In the genomic region with DNA sequence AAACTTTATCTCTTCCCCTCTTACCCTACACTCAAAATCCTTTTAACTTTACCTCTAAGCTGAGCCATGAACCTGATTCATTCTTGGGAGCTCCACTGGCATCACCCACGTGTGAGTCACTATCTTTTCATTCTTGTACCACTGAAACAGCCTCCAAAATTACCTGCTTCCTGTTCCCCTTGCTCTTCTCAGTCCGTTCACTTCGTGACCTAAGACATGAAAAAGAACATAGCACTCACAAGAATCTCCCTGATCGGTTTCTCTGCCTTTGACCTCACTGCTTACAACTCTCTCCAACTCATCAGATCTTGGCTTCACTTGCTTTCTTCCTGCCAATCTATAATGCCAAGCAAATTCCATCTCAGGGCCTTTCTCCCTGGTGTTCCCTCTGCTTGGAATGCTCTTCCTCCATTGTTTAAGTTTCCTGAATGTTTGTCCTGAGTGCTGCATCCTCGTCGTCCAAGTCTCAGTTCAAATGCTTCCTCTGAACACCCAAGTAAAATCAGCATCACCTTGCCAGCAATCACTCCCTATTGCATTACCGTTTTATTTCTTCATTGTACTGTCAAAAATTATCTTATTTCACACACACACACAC, we compare ENCODE assay signal across 8 cellular contexts. TPM values are rescaled to one million over a fixed set of nuclear protein-coding genes. Genes with fewer than 3 reads are reported as not detected.
A peak's percentile ranks its signal among the peaks of the same experiment; 100 is the strongest.
DNase-seq lines count a peak whose midpoint lies in the region; ATAC-seq and TF ChIP-seq lines count a peak whose summit lies in the region.

No MANE protein-coding gene starts in this region.

- no peak for TF ChIP-seq POLR2A in HCT116 (IDR thresholded peaks at IDR 0.05; ENCODE audit: borderline replicate concordance, extremely low read depth, insufficient read depth, insufficient read length)
- TF ChIP-seq POLR2A in testis (IDR thresholded peaks at IDR 0.05): no peak

- no peaks in the 10 kb centered on the region for H3K27me3 Mint-ChIP-seq in T-helper 1 cell treated with Interleukin-12 subunit alpha and Interleukin-12 subunit beta and Interleukin-4 antibody, amounts not matched to agents 30 μg/mL and 1 μg/mL, for 36 hours (ENCODE audit: low read depth)

- DNase-seq in EH (ENCODE audit: low read depth) (peak; percentile 66), HCT116 (ENCODE audit: low read depth, low spot score) (peak; percentile 62), foreskin fibroblast (peak; percentile 74 to 78), OCI-M1 (lab: John Stamatoyannopoulos, UW) (no peak), HuH-7.5 (ENCODE audit: low spot score) (no peak), amygdala (lab: John Stamatoyannopoulos, UW) (no peak), testis (no peak)

- 61 to 75% methylated on average over 7 of the region's 7 CpGs for WGBS in testis, 2 donors

- peak overlapping the region; percentile 62 for H3K4me2 ChIP-seq in HCT116 (ENCODE audit: low read length)

- H3K79me2 ChIP-seq in HCT116 (ENCODE audit: insufficient read depth, low read length): 0 out of 2 replicates have a peak, but pooled peaks cover 2% of the 10 kb centered on the region

- peak; percentile 64 for ATAC-seq in HCT116

- peak overlapping the region; percentile 19 for H3K9ac ChIP-seq in HCT116 (ENCODE audit: low read length)

- no peak for TF ChIP-seq CTCF in HCT116 (IDR thresholded peaks at IDR 0.05 in 2 of 3, conservative IDR thresholded peaks at IDR 0.05 in 1 of 3; ENCODE audit: borderline replicate concordance in 1 of 3, insufficient read depth in 1 of 3, low read depth in 2 of 3, low read length in 2 of 3)
- no peak for TF ChIP-seq CTCF in foreskin fibroblast (IDR thresholded peaks at IDR 0.05; ENCODE audit: low read depth, low read length)
- no peak for TF ChIP-seq CTCF in testis (IDR thresholded peaks at IDR 0.05)

- TF ChIP-seq RAD21 in HCT116 (IDR thresholded peaks at IDR 0.05; ENCODE audit: low read depth): no peak

- no peaks in the 10 kb centered on the region for H3K9me2 ChIP-seq in HCT116 (ENCODE audit: insufficient read depth)

- H3K4me1 ChIP-seq in HCT116 (ENCODE audit: control insufficient read depth in 1 of 2, insufficient read depth in 2 of 2, low read length in 2 of 2): peaks cover 27 to 50% of the 10 kb centered on the region in 2 experiments
- no peaks in the 10 kb centered on the region for H3K4me1 ChIP-seq in testis

- BruUV-seq in HCT116 (replicated peaks; lab: Mats Ljungman, UMichigan): TSS peak; percentile 76

- RAD21 ChIA-PET in HCT116 (lab: Charles Lee; ENCODE audit: low non-redundant PET in 1 of 2, low total read pairs in 2 of 2, uncharacterized antibody in 2 of 2, unreplicated experiment in 2 of 2): no interaction called here

- POLR2A ChIA-PET in HCT116 (lab: Charles Lee): no interaction called here

- no peaks in the 10 kb centered on the region for H3K9me3 ChIP-seq in HCT116 (ENCODE audit: control insufficient read depth in 1 of 2, insufficient read depth in 1 of 2, low read depth in 1 of 2, low read length in 2 of 2)
- H3K9me3 ChIP-seq in testis: no peaks in the 10 kb centered on the region

- no peaks in the 10 kb centered on the region; the same call in 1 of the 2 replicates for H4K20me1 ChIP-seq in HCT116 (ENCODE audit: insufficient read depth)

- H3K4me3 Mint-ChIP-seq in T-helper 1 cell treated with Interleukin-12 subunit alpha and Interleukin-12 subunit beta and Interleukin-4 antibody, amounts not matched to agents 30 μg/mL and 1 μg/mL, for 36 hours: no peak overlapping the region

- H2AFZ ChIP-seq in HCT116 (ENCODE audit: low read depth, low read length, poor library complexity, severe bottlenecking): no peak overlapping the region

- H3K4me3 ChIP-seq in HCT116 (replicated peaks in 1 of 2; ENCODE audit: low read depth in 1 of 2, low read length in 2 of 2) (peak overlapping the region in 1 of 2 experiments; percentile 9; a peak in 1 of 4 replicates), foreskin fibroblast (ENCODE audit: low read depth in 1 of 2, low read length in 2 of 2) (no peak overlapping the region), testis (no peak overlapping the region)

- intact Hi-C loops in HCT116 (cut with micrococcal nuclease): loop anchor here (5.0 to 10.0 kb wide), 3 partner anchors 157 to 1098 kb away; partner anchors contain the start of genes CAPS2 and GLIPR1L1
- intact Hi-C loops in testis (cut with DNase I; ENCODE audit: low total_unique reads): no loop called here

- H3K36me3 Mint-ChIP-seq in T-helper 1 cell treated with Interleukin-12 subunit alpha and Interleukin-12 subunit beta and Interleukin-4 antibody, amounts not matched to agents 30 μg/mL and 1 μg/mL, for 36 hours (ENCODE audit: low read depth): peaks cover 10% of the 10 kb centered on the region

- H3K9me3 Mint-ChIP-seq in T-helper 1 cell treated with Interleukin-12 subunit alpha and Interleukin-12 subunit beta and Interleukin-4 antibody, amounts not matched to agents 30 μg/mL and 1 μg/mL, for 36 hours: no peaks in the 10 kb centered on the region

- H3K4me1 Mint-ChIP-seq in T-helper 1 cell treated with Interleukin-12 subunit alpha and Interleukin-12 subunit beta and Interleukin-4 antibody, amounts not matched to agents 30 μg/mL and 1 μg/mL, for 36 hours (ENCODE audit: low read depth): peaks cover 19% of the 10 kb centered on the region

- peak overlapping the region; percentile 12 for H3K27ac Mint-ChIP-seq in T-helper 1 cell treated with Interleukin-12 subunit alpha and Interleukin-12 subunit beta and Interleukin-4 antibody, amounts not matched to agents 30 μg/mL and 1 μg/mL, for 36 hours

- peak overlapping the region; percentile 82 for H3K27ac ChIP-seq in HCT116 (ENCODE audit: low read depth, low read length)
- H3K27ac ChIP-seq in testis: no peak overlapping the region

- H3K27me3 ChIP-seq in HCT116 (ENCODE audit: insufficient read depth, low read length) (no peaks in the 10 kb centered on the region), testis (no peaks in the 10 kb centered on the region)

- H3K36me3 ChIP-seq in HCT116 (ENCODE audit: control insufficient read depth in 1 of 2, insufficient read depth in 2 of 2, low read length in 2 of 2) (no peaks in the 10 kb centered on the region; a peak in 1 of 4 replicates), testis (ENCODE audit: low read depth, missing control alignments) (no peaks in the 10 kb centered on the region)

- CTCF ChIA-PET in HCT116 (lab: Charles Lee): no interaction called here

TF ChIP-seq in HCT116, 20 proteins besides CTCF, POLR2A, EP300 and RAD21:
- TF ChIP-seq YY1 (IDR thresholded peaks at IDR 0.05; ENCODE audit: extremely low read depth, insufficient replicate concordance, low read depth, low read length) (peak; percentile 27), POLR2AphosphoS5 (IDR thresholded peaks at IDR 0.05; ENCODE audit: low read depth, low read length) (peak; percentile 50; the same call in 1 of the 2 replicates), TCF7L2 (IDR thresholded peaks at IDR 0.05; ENCODE audit: borderline replicate concordance, extremely low read depth, insufficient read depth, insufficient read length) (peak; percentile 16), ELF1 (IDR thresholded peaks at IDR 0.05; ENCODE audit: borderline replicate concordance, low read depth) (no peak), FOSL1 (IDR thresholded peaks at IDR 0.05; ENCODE audit: low read depth) (peak; percentile 75), EZH2 (IDR thresholded peaks at IDR 0.05) (no peak), CBX3 (IDR thresholded peaks at IDR 0.05; ENCODE audit: low read depth) (peak; percentile 86), SP1 (IDR thresholded peaks at IDR 0.05; ENCODE audit: low read depth) (peak; percentile 77), SRF (IDR thresholded peaks at IDR 0.05; ENCODE audit: low read depth) (no peak), CEBPB (IDR thresholded peaks at IDR 0.05; ENCODE audit: low read depth) (0 out of 2 replicates have a peak, but pooled peaks have one; percentile 35), EZH2phosphoT487 (IDR thresholded peaks at IDR 0.05; ENCODE audit: borderline replicate concordance) (no peak), JUND (IDR thresholded peaks at IDR 0.05) (peak; percentile 79), EGR1 (IDR thresholded peaks at IDR 0.05; ENCODE audit: low read depth) (peak; percentile 62)
- TF ChIP-seq, protein P1, sequence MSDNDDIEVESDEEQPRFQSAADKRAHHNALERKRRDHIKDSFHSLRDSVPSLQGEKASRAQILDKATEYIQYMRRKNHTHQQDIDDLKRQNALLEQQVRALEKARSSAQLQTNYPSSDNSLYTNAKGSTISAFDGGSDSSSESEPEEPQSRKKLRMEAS (IDR thresholded peaks at IDR 0.05): peak; percentile 55; the same call in 1 of the 2 replicates
TF ChIP-seq in HCT116: peak in this region for 10.

RNA-seq across cellular contexts. Expression of gene GLIPR1, which starts 9.2 kb away (rescaled TPM):
- total RNA-seq in HCT116 (2021; ENCODE audit: unreplicated experiment): 0.39 TPM
- 0.88 and 0.92 TPM in 2 replicates for polyA plus RNA-seq in HCT116 (2012)
- total RNA-seq in testis: 1 to 10 TPM; 3.5 to 4.3 TPM
- polyA plus RNA-seq in testis (ENCODE audit: insufficient read depth, low read depth, low replicate concordance): 11.8 TPM

RNA-seq across cellular contexts. Expression of gene KRR1, which starts 21.7 kb away (rescaled TPM):
- total RNA-seq in HCT116 (2021; ENCODE audit: unreplicated experiment) (192 TPM), testis (10 to 100 TPM; 37.5 to 38.8 TPM)
- polyA plus RNA-seq in HCT116 (2012): 64.7 and 79.9 TPM in 2 replicates
- polyA plus RNA-seq in testis (ENCODE audit: insufficient read depth, low read depth, low replicate concordance): 24.8 TPM

Comparison
In these comparisons a context has a peak if more than half of its experiments do, and no peak if none do; other contexts are left out.
1. DNase-seq: peak in EH (single experiment), HCT116 (single experiment) and foreskin fibroblast (2 of 2); none in OCI-M1 (single experiment), HuH-7.5 (single experiment), amygdala (0 of 56) and testis (single experiment).